Comparison of ENCODE assay signal across 8 cellular contexts in the genomic region with DNA sequence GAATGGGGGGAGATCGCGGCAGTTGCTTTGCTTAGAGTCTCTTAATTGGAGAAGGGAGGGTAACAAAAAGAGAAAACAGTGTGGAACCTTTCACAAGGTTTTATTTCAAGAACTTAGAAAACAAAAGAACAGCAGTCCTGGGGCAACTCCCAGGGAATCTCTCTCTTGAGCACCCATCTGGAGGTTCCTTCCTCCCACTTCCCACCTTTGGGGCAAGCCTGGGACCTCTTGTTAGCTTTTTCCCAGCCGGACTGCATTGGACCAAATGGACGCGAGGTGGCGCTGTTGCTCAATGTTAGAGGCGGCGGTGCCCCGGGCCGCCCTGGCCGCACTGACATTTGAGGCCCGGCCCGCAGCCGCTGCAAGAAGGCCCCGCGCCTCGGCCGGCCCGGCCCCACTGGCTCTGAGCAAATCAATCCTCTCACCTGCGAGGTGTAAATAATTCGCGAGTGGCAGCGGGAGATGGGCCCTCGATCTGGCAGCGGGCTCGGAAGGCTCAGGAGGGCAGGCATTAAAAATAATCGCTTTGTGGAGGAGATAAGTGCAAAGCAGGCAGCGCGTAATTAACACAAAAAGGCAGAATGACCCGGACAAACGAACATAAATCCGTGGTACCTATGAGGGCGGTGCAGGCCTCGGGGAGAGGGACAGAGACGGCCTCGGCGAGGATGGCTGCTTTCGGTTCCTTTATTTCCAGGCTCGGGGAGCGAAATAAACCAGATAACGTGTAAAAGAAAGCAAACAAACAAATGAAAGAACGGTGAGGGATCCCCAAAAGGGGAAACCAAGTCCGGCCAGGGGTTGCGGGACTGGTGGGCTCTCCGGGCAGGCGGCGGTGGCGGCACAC. TPM values are rescaled to one million over a fixed set of nuclear protein-coding genes. Genes with fewer than 3 reads are reported as not detected.
A peak's percentile ranks its signal among the peaks of the same experiment; 100 is the strongest.
DNase-seq lines count a peak whose midpoint lies in the region; ATAC-seq, FAIRE-seq and TF ChIP-seq lines count a peak whose summit lies in the region.

No MANE protein-coding gene starts in this region.

- peaks cover 0 to 4% (median 0%) of the 10 kb centered on the region in 4 experiments; a peak in 2 of 7 replicates for H3K4me1 ChIP-seq in H1 (replicated peaks in 1 of 4; ENCODE audit: control insufficient read depth in 3 of 4, insufficient read depth in 4 of 4, low read length in 3 of 4)
- peaks cover 20% of the 10 kb centered on the region for H3K4me1 ChIP-seq in mononuclear cell (ENCODE audit: insufficient read depth, low read length)

- no peak overlapping the region for H3K4me3 ChIP-seq in H1 (ENCODE audit: extremely low read depth in 1 of 4, insufficient read depth in 2 of 4, low read depth in 3 of 4, low read length in 4 of 4)
- H3K4me3 ChIP-seq in mononuclear cell (ENCODE audit: low read length): peak overlapping the region; percentile 18

- no peak overlapping the region for H3K27ac Mint-ChIP-seq in activated CD8-positive, alpha-beta memory T cell treated with anti-CD3 and anti-CD28 coated beads, Interleukin-2, amount 10 ng/mL, durations not matched to agents 7 days and 5 days

- no peak overlapping the region for H2BK5ac ChIP-seq in H1 (ENCODE audit: low read depth, low read length)

- no peak overlapping the region for H2AFZ ChIP-seq in H1 (ENCODE audit: low read length)

- H3K56ac ChIP-seq in H1 (replicated peaks; ENCODE audit: insufficient read length, low read depth, low read length): no peak overlapping the region

- no peak overlapping the region for H3K4ac ChIP-seq in H1 (replicated peaks; ENCODE audit: insufficient read length, low read depth, low read length)

- no peak overlapping the region for H3K18ac ChIP-seq in H1 (ENCODE audit: extremely low read depth, low read length)

- no peaks in the 10 kb centered on the region for H3K79me1 ChIP-seq in H1 (ENCODE audit: low read depth, low read length)

- CTCF ChIA-PET in activated CD8-positive, alpha-beta memory T cell treated with anti-CD3 and anti-CD28 coated beads, Interleukin-2, amount 10 ng/mL, durations not matched to agents 7 days and 5 days (lab: Charles Lee): interaction anchor here (0.6 to 8.4 kb wide), 28 partner anchors 8 to 375 kb away, joined by 3 to 136 read pairs (median 5); a partner anchor contains a TSS
- CTCF ChIA-PET in H1 (lab: Charles Lee; ENCODE audit: partially characterized antibody): interaction anchor here (0.6 to 11.3 kb wide), 30 partner anchors 10 to 1394 kb away, joined by 3 to 172 read pairs (median 4); a partner anchor contains a TSS

- DNase-seq in NCI-H187 (lab: John Stamatoyannopoulos, UW) (peak; percentile 61 to 84), NCI-H187 treated with DMSO at 0.1 percent for 48 hours (lab: John Stamatoyannopoulos, UW) (no peak), NCI-H774 (lab: John Stamatoyannopoulos, UW) (peak; percentile 65), H1 (ENCODE audit: low read depth in 1 of 2, low spot score in 2 of 2) (peak; percentile 50 to 98)
- peak; percentile 87 for DNase-seq in activated CD8-positive, alpha-beta memory T cell treated with anti-CD3 and anti-CD28 coated beads, Interleukin-2, amount 10 ng/mL, durations not matched to agents 7 days and 5 days
- DNase-seq in stimulated activated CD8-positive, alpha-beta memory T cell treated with anti-CD3 and anti-CD28 coated beads, Interleukin-2, amount 100 ng/mL, for 1 hour (ENCODE audit: low read depth in 2 of 2): peak; percentile 69 to 75

- H2AK5ac ChIP-seq in H1 (ENCODE audit: low read depth, low read length): no peak overlapping the region

- peaks cover 0 to 35% of the 10 kb centered on the region in 2 experiments for H4K20me1 ChIP-seq in H1 (replicated peaks in 1 of 2; ENCODE audit: control insufficient read depth in 1 of 2, insufficient read depth in 2 of 2, low read length in 2 of 2)

- H4K5ac ChIP-seq in H1 (ENCODE audit: insufficient read length, low read depth, low read length): no peak overlapping the region

- no peak overlapping the region for H2BK12ac ChIP-seq in H1 (ENCODE audit: low read depth, low read length)

- peak; percentile 75 for ATAC-seq in HG03025 (IDR thresholded peaks at IDR 0.05; ENCODE audit: low FRiP score, unreplicated experiment)
- peak; percentile 88 for ATAC-seq in activated CD8-positive, alpha-beta memory T cell treated with anti-CD3 and anti-CD28 coated beads, Interleukin-2, amount 10 ng/mL, durations not matched to agents 7 days and 5 days

- no peak overlapping the region for H3K9ac ChIP-seq in H1 (replicated peaks in 1 of 4; ENCODE audit: extremely low read depth in 1 of 4, low read depth in 3 of 4, low read length in 3 of 4)

- H3K4me3 Mint-ChIP-seq in activated CD8-positive, alpha-beta memory T cell treated with anti-CD3 and anti-CD28 coated beads, Interleukin-2, amount 10 ng/mL, durations not matched to agents 7 days and 5 days: peak overlapping the region; percentile 64

- no peaks in the 10 kb centered on the region for H3K23me2 ChIP-seq in H1 (ENCODE audit: low read depth, low read length)

- no peak overlapping the region for H3K23ac ChIP-seq in H1 (ENCODE audit: insufficient read length)

- no peak for TF ChIP-seq EP300 in H1 (IDR thresholded peaks at IDR 0.05; ENCODE audit: borderline replicate concordance in 1 of 2, low read depth in 2 of 2, low read length in 2 of 2)

- no peaks in the 10 kb centered on the region for H3K9me3 Mint-ChIP-seq in activated CD8-positive, alpha-beta memory T cell treated with anti-CD3 and anti-CD28 coated beads, Interleukin-2, amount 10 ng/mL, durations not matched to agents 7 days and 5 days (ENCODE audit: low read depth)

- no peak for TF ChIP-seq POLR2A in H1 (IDR thresholded peaks at IDR 0.05; ENCODE audit: control extremely low read depth in 1 of 2, low read depth in 2 of 2, low read length in 2 of 2)

- peak; percentile 98 for TF ChIP-seq RAD21 in H1 (IDR thresholded peaks at IDR 0.05 in 1 of 2, conservative IDR thresholded peaks at IDR 0.05 in 1 of 2; ENCODE audit: low read depth in 2 of 2, low read length in 2 of 2)

- no peak overlapping the region for H3K4me2 ChIP-seq in H1 (ENCODE audit: insufficient read depth in 1 of 2, low read depth in 2 of 2, low read length in 2 of 2)

- no peak overlapping the region for H3K27ac ChIP-seq in H1 (ENCODE audit: low read depth, low read length)

- 0 out of 2 replicates have a peak overlapping the region, but pooled peaks have one; percentile 23 for H4K8ac ChIP-seq in H1 (ENCODE audit: extremely low read depth, insufficient read depth, low read length)

- H2BK15ac ChIP-seq in H1 (ENCODE audit: low read length): no peak overlapping the region

- no peak overlapping the region for H2BK20ac ChIP-seq in H1 (ENCODE audit: low read length)

- peak; percentile 57 for FAIRE-seq in H1 (lab: Jason Lieb, UNC)

- H3K9me3 ChIP-seq in H1 (ENCODE audit: insufficient read depth in 2 of 2, low read depth in 1 of 2, low read length in 1 of 2) (no peaks in the 10 kb centered on the region), mononuclear cell (ENCODE audit: low read depth, low read length) (no peaks in the 10 kb centered on the region)

- TF ChIP-seq CTCF in H1 (IDR thresholded peaks at IDR 0.05; ENCODE audit: control extremely low read depth in 1 of 3, insufficient read depth in 1 of 3, low read depth in 1 of 3, low read length in 3 of 3): peak; percentile 88 to 97 (median 89)

- peaks cover 97 to 100% (median 100%) of the 10 kb centered on the region in 4 experiments for H3K27me3 ChIP-seq in H1 (replicated peaks in 1 of 4; ENCODE audit: control insufficient read depth in 3 of 4, extremely low read depth in 1 of 4, insufficient read depth in 3 of 4, low read length in 3 of 4)
- H3K27me3 ChIP-seq in mononuclear cell (ENCODE audit: insufficient read depth, low read length): peaks cover 91% of the 10 kb centered on the region

- peaks cover 15% of the 10 kb centered on the region for H3K4me1 Mint-ChIP-seq in activated CD8-positive, alpha-beta memory T cell treated with anti-CD3 and anti-CD28 coated beads, Interleukin-2, amount 10 ng/mL, durations not matched to agents 7 days and 5 days

- H3K14ac ChIP-seq in H1 (ENCODE audit: insufficient read length): no peak overlapping the region

- H3K36me3 ChIP-seq in H1 (ENCODE audit: control insufficient read depth in 2 of 4, insufficient read depth in 4 of 4, low read length in 3 of 4): peaks cover 0 to 2% (median 0%) of the 10 kb centered on the region in 4 experiments; a peak in 1 of 8 replicates

- WGBS in H1 (ENCODE audit: extremely low coverage in 1 of 2, insufficient coverage in 1 of 2, insufficient read length in 1 of 2, insufficient replicate concordance in 2 of 2, low coverage in 1 of 2, low lambda C conversion rate in 2 of 2, missing lambda C conversion rate in 1 of 2), 2 experiments: 16% methylated on average over 48 of the region's 48 CpGs; no CpG with 5 or more reads in 1 of the 2 experiments

- POLR2A ChIA-PET in H1 (lab: Charles Lee; ENCODE audit: partially characterized antibody): interaction anchor here (0.6 to 1.4 kb wide), 6 partner anchors 9 to 1821 kb away, joined by 3 read pairs; no protein-coding TSS in a partner anchor

- H4K91ac ChIP-seq in H1 (replicated peaks; ENCODE audit: insufficient read length, low read length): no peak overlapping the region

- H3K36me3 Mint-ChIP-seq in activated CD8-positive, alpha-beta memory T cell treated with anti-CD3 and anti-CD28 coated beads, Interleukin-2, amount 10 ng/mL, durations not matched to agents 7 days and 5 days: no peaks in the 10 kb centered on the region

- H2BK120ac ChIP-seq in H1 (replicated peaks; ENCODE audit: low read depth, low read length): no peak overlapping the region

- H3K27me3 Mint-ChIP-seq in activated CD8-positive, alpha-beta memory T cell treated with anti-CD3 and anti-CD28 coated beads, Interleukin-2, amount 10 ng/mL, durations not matched to agents 7 days and 5 days: peaks cover 95% of the 10 kb centered on the region

- no peaks in the 10 kb centered on the region for H3K79me2 ChIP-seq in H1 (ENCODE audit: control insufficient read depth in 1 of 2, insufficient read depth in 2 of 2, low read length in 2 of 2)

RNA-seq across cellular contexts. Expression of a gene that starts 2.7 kb away (rescaled TPM):
- not detected for total RNA-seq in activated CD8-positive, alpha-beta memory T cell treated with anti-CD3 and anti-CD28 coated beads, Interleukin-2, amount 10 ng/mL, durations not matched to agents 7 days and 5 days
- total RNA-seq in H1 (2021; fragmentation: NEBNext Ultra II Directional; extraction: Animal tissue kit (Norgen Biotek cat#: 25700)): not detected in 2 replicates
- not detected in 2 replicates for polyA plus RNA-seq in H1 (2011; rRNA removed)
- polyA plus RNA-seq in H1 (2011; cell fraction: cytosol; rRNA removed): not detected
- polyA plus RNA-seq in H1 (2011; cell fraction: nucleus; rRNA removed): not detected
- 0.09 TPM in 1 of 4 replicates, not detected in the others for polyA plus RNA-seq in H1 (2012, experiment 1 of 2)
- not detected for polyA plus RNA-seq in H1 (2012, experiment 2 of 2)
- not detected for polyA plus RNA-seq in H1 (2013, experiment 1 of 2)
- polyA plus RNA-seq in H1 (2013, experiment 2 of 2): not detected
- polyA minus RNA-seq in H1 (2011; rRNA and poly(A)+ RNA removed): not detected in 2 replicates
- not detected for polyA minus RNA-seq in H1 (2011; cell fraction: cytosol; rRNA and poly(A)+ RNA removed)
- polyA minus RNA-seq in H1 (2011; cell fraction: nucleus; rRNA and poly(A)+ RNA removed): not detected
- total RNA-seq in mononuclear cell: not detected

RNA-seq across cellular contexts. Expression of a gene that starts 6.1 kb away (rescaled TPM):
- not detected for total RNA-seq in activated CD8-positive, alpha-beta memory T cell treated with anti-CD3 and anti-CD28 coated beads, Interleukin-2, amount 10 ng/mL, durations not matched to agents 7 days and 5 days
- not detected in 2 replicates for total RNA-seq in H1 (2021; fragmentation: NEBNext Ultra II Directional; extraction: Animal tissue kit (Norgen Biotek cat#: 25700))
- polyA plus RNA-seq in H1 (2011; rRNA removed): not detected in 2 replicates
- polyA plus RNA-seq in H1 (2011; cell fraction: cytosol; rRNA removed): not detected
- not detected for polyA plus RNA-seq in H1 (2011; cell fraction: nucleus; rRNA removed)
- not detected in 4 replicates for polyA plus RNA-seq in H1 (2012, experiment 1 of 2)
- polyA plus RNA-seq in H1 (2012, experiment 2 of 2): not detected
- not detected for polyA plus RNA-seq in H1 (2013, experiment 1 of 2)
- not detected for polyA plus RNA-seq in H1 (2013, experiment 2 of 2)
- not detected in 2 replicates for polyA minus RNA-seq in H1 (2011; rRNA and poly(A)+ RNA removed)
- not detected for polyA minus RNA-seq in H1 (2011; cell fraction: cytosol; rRNA and poly(A)+ RNA removed)
- polyA minus RNA-seq in H1 (2011; cell fraction: nucleus; rRNA and poly(A)+ RNA removed): not detected
- not detected for total RNA-seq in mononuclear cell

RNA-seq across cellular contexts. Expression of a gene that starts 21.1 kb away (rescaled TPM):
- not detected for total RNA-seq in activated CD8-positive, alpha-beta memory T cell treated with anti-CD3 and anti-CD28 coated beads, Interleukin-2, amount 10 ng/mL, durations not matched to agents 7 days and 5 days
- not detected in 2 replicates for total RNA-seq in H1 (2021; fragmentation: NEBNext Ultra II Directional; extraction: Animal tissue kit (Norgen Biotek cat#: 25700))
- not detected in 2 replicates for polyA plus RNA-seq in H1 (2011; rRNA removed)
- polyA plus RNA-seq in H1 (2011; cell fraction: cytosol; rRNA removed): not detected
- polyA plus RNA-seq in H1 (2011; cell fraction: nucleus; rRNA removed): not detected
- polyA plus RNA-seq in H1 (2012, experiment 1 of 2): not detected in 4 replicates
- 0.20 TPM for polyA plus RNA-seq in H1 (2012, experiment 2 of 2)
- polyA plus RNA-seq in H1 (2013, experiment 1 of 2): not detected
- polyA plus RNA-seq in H1 (2013, experiment 2 of 2): not detected
- not detected in 2 replicates for polyA minus RNA-seq in H1 (2011; rRNA and poly(A)+ RNA removed)
- not detected for polyA minus RNA-seq in H1 (2011; cell fraction: cytosol; rRNA and poly(A)+ RNA removed)
- not detected for polyA minus RNA-seq in H1 (2011; cell fraction: nucleus; rRNA and poly(A)+ RNA removed)
- not detected for total RNA-seq in mononuclear cell

RNA-seq across cellular contexts. Expression of a gene that starts 22.2 kb away (rescaled TPM):
- not detected for total RNA-seq in activated CD8-positive, alpha-beta memory T cell treated with anti-CD3 and anti-CD28 coated beads, Interleukin-2, amount 10 ng/mL, durations not matched to agents 7 days and 5 days
- not detected in 2 replicates for total RNA-seq in H1 (2021; fragmentation: NEBNext Ultra II Directional; extraction: Animal tissue kit (Norgen Biotek cat#: 25700))
- not detected in 2 replicates for polyA plus RNA-seq in H1 (2011; rRNA removed)
- not detected for polyA plus RNA-seq in H1 (2011; cell fraction: cytosol; rRNA removed)
- polyA plus RNA-seq in H1 (2011; cell fraction: nucleus; rRNA removed): not detected
- not detected in 4 replicates for polyA plus RNA-seq in H1 (2012, experiment 1 of 2)
- not detected for polyA plus RNA-seq in H1 (2012, experiment 2 of 2)
- polyA plus RNA-seq in H1 (2013, experiment 1 of 2): not detected
- polyA plus RNA-seq in H1 (2013, experiment 2 of 2): not detected
- not detected in 2 replicates for polyA minus RNA-seq in H1 (2011; rRNA and poly(A)+ RNA removed)
- not detected for polyA minus RNA-seq in H1 (2011; cell fraction: cytosol; rRNA and poly(A)+ RNA removed)
- polyA minus RNA-seq in H1 (2011; cell fraction: nucleus; rRNA and poly(A)+ RNA removed): not detected
- total RNA-seq in mononuclear cell: not detected

RNA-seq across cellular contexts. Expression of a gene that starts 26.8 kb away (rescaled TPM):
- not detected for total RNA-seq in activated CD8-positive, alpha-beta memory T cell treated with anti-CD3 and anti-CD28 coated beads, Interleukin-2, amount 10 ng/mL, durations not matched to agents 7 days and 5 days
- not detected in 2 replicates for total RNA-seq in H1 (2021; fragmentation: NEBNext Ultra II Directional; extraction: Animal tissue kit (Norgen Biotek cat#: 25700))
- not detected in 2 replicates for polyA plus RNA-seq in H1 (2011; rRNA removed)
- polyA plus RNA-seq in H1 (2011; cell fraction: cytosol; rRNA removed): not detected
- polyA plus RNA-seq in H1 (2011; cell fraction: nucleus; rRNA removed): not detected
- not detected in 4 replicates for polyA plus RNA-seq in H1 (2012, experiment 1 of 2)
- polyA plus RNA-seq in H1 (2012, experiment 2 of 2): not detected
- not detected for polyA plus RNA-seq in H1 (2013, experiment 1 of 2)
- not detected for polyA plus RNA-seq in H1 (2013, experiment 2 of 2)
- not detected in 2 replicates for polyA minus RNA-seq in H1 (2011; rRNA and poly(A)+ RNA removed)
- not detected for polyA minus RNA-seq in H1 (2011; cell fraction: cytosol; rRNA and poly(A)+ RNA removed)
- not detected for polyA minus RNA-seq in H1 (2011; cell fraction: nucleus; rRNA and poly(A)+ RNA removed)
- not detected for total RNA-seq in mononuclear cell
